10 cellular contexts compared by ENCODE assay signal in the genomic region with DNA sequence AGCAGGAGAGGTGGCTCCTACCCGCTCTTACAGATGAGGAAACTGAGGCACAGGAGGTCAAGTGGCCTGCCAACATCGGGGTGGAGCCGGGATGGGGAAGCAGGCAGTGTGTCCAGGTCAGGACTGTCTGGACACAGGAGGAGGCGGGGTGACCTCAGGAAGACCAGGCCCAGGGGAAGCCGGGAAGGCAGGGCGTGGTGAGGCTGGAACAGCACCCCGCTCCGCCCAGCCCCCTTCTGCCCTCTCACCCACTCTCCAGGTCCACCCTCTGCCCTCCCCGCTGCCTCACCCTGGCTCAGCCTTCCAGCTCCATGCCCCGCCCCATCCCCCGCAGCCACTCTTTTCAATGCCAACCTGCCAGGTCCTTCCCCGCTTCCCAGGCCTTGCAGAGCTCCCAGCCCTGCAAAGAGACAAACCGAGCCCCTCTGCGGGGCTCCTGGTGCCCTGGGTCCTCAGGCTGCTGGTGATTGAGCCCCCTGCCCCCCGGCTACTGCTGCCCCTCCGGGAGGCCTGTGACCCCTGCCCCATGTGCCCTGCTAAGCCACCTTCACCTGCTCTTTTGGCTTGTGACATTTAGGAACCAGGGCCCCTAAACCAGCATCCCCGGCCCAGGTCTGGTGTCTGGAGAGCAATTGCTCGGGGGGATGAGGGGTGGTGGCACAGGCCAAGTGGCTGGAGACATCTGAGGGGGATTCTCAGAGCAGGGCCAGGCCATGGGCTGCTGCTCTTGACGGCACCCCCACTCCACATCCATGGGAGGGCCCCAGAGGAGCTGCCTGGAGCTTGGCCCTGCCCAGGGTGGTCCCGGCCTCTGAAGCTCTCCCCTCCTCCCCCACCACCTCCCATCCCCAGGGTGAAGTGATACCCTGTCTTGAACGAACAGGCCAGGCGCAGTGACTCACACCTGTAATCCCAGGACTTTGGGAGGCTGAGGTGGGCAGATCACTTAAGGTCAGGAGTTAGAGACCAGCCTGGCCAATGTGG. TPM values are rescaled to one million over a fixed set of nuclear protein-coding genes. Genes with fewer than 3 reads are reported as not detected.
DNase-seq lines count a peak whose midpoint lies in the region; ATAC-seq, FAIRE-seq and TF ChIP-seq lines count a peak whose summit lies in the region.
"Not testable (repeated sequence)": the region's sequence is repeated elsewhere in the genome, so short reads cannot be mapped to it uniquely, and the experiment has no call there.
"Had no signal": no experiment of that assay in that cellular context is flagged by ENCODE, and none has a peak within 500 bp of the region (broad histone marks: within the 10 kb centered on the region; RNA-seq: fewer than 3 reads in every experiment).

No MANE protein-coding gene starts in this region.

- intact Hi-C loops in Panc1 (cut with micrococcal nuclease; ENCODE audit: unreplicated experiment); K562 (cut with micrococcal nuclease); left cardiac atrium (cut with DNase I); HepG2 (cut with micrococcal nuclease; ENCODE audit: unreplicated experiment); stomach (cut with DNase I; ENCODE audit: low total_unique reads): not testable (repeated sequence)

- TF ChIP-seq RAD21 in A549 (conservative IDR thresholded peaks at IDR 0.05 in 1 of 2, IDR thresholded peaks at IDR 0.05 in 1 of 2); K562 (CRISPR knock-in tag; conservative IDR thresholded peaks at IDR 0.05 in 1 of 2, IDR thresholded peaks at IDR 0.05 in 1 of 2); HepG2 (CRISPR knock-in tag; IDR thresholded peaks at IDR 0.05): not testable (repeated sequence)

- not testable (repeated sequence) for H4K20me1 ChIP-seq in K562 (replicated peaks; ENCODE audit: control insufficient read depth, insufficient read depth, low read length); HepG2 (ENCODE audit: insufficient read depth, low read length); neural progenitor cell (ENCODE audit: low read depth)

- in situ Hi-C loops in Panc1 (cut with HindIII; ENCODE audit: low pct_unique_long_range_greater_than_20kb, low sequenced_read_pairs); K562 (cut with MboI); HepG2 (cut with HindIII; ENCODE audit: extremely low pct_ligation_motif_present, low pct_unique_long_range_greater_than_20kb): not testable (repeated sequence)

- H3K4me1 ChIP-seq in A549 (peaks cover 43% of the 10 kb centered on the region), stomach (peaks cover 0 to 11% (median 7%) of the 10 kb centered on the region in 4 donors)
- H3K4me1 ChIP-seq in Panc1 (ENCODE audit: control insufficient read depth, insufficient read depth, low read length); K562 (replicated peaks in 1 of 2; ENCODE audit: control insufficient read depth in 2 of 2, insufficient read depth in 2 of 2, low read length in 2 of 2); HepG2 (ENCODE audit: insufficient read depth, low read length); neural progenitor cell: not testable (repeated sequence)

- not testable (repeated sequence) for H3K27ac Mint-ChIP-seq in neural progenitor cell

- H2AFZ ChIP-seq in K562 (ENCODE audit: low read depth, low read length); HepG2 (ENCODE audit: low read length); neural progenitor cell (replicated peaks): not testable (repeated sequence)

- CTCF ChIA-PET in A549 (lab: Yijun Ruan, JAX); Panc1 (lab: Charles Lee); K562 (lab: Yijun Ruan, JAX; ENCODE audit: low intra/inter-chr PET ratio); HepG2 (lab: Yijun Ruan, JAX; ENCODE audit: low intra/inter-chr PET ratio, low total read pairs): not testable (repeated sequence)

- H3K4me3 ChIP-seq in A549 = peak overlapping the region; percentile 25; the same call in 1 of the 3 replicates
- H3K4me3 ChIP-seq in Panc1 (ENCODE audit: low read depth in 2 of 2, low read length in 2 of 2); K562; neural progenitor cell; stomach: not testable (repeated sequence)
- H3K4me3 ChIP-seq in HepG2 (replicated peaks in 1 of 3; ENCODE audit: insufficient read depth in 1 of 3, low read depth in 2 of 3, low read length in 3 of 3) = peak overlapping the region in 2 of 3 experiments; percentile 27 to 33; a peak in 2 of 6 replicates

- H3K4me3 Mint-ChIP-seq in neural progenitor cell = not testable (repeated sequence)

- H3K36me3 ChIP-seq in Panc1 (ENCODE audit: control insufficient read depth, insufficient read depth, low read length); K562 (ENCODE audit: control insufficient read depth, insufficient read depth, low read length); HepG2 (replicated peaks in 1 of 2; ENCODE audit: control insufficient read depth in 1 of 2, insufficient read depth in 2 of 2, low read length in 2 of 2); neural progenitor cell: not testable (repeated sequence)
- H3K36me3 ChIP-seq in stomach = peaks cover 0 to 17% (median 14%) of the 10 kb centered on the region in 4 donors

- not testable (repeated sequence) for TF ChIP-seq POLR2A in A549 (IDR thresholded peaks at IDR 0.05; ENCODE audit: low read length); K562 (conservative IDR thresholded peaks at IDR 0.05); HepG2 (IDR thresholded peaks at IDR 0.05; ENCODE audit: insufficient read depth in 1 of 2, low read depth in 2 of 2, low read length in 2 of 2); stomach (IDR thresholded peaks at IDR 0.05)

- not testable (repeated sequence) for H3K27me3 ChIP-seq in Panc1 (ENCODE audit: control insufficient read depth, insufficient read depth, low read length); K562 (ENCODE audit: control insufficient read depth in 2 of 2, insufficient read depth in 2 of 2, low read length in 2 of 2); HepG2 (ENCODE audit: control insufficient read depth in 1 of 2, insufficient read depth in 2 of 2, low read length in 2 of 2); neural progenitor cell; stomach

- FAIRE-seq in A549 (lab: Jason Lieb, UNC) (peak; percentile 99), HepG2 (lab: Jason Lieb, UNC) (peak; percentile 30)
- not testable (repeated sequence) for FAIRE-seq in K562 (lab: Jason Lieb, UNC)

- H3K9me3 ChIP-seq in A549; Panc1 (ENCODE audit: control insufficient read depth, insufficient read depth, low read depth, low read length); K562 (replicated peaks; ENCODE audit: control insufficient read depth, insufficient read depth, low read depth, low read length); HepG2 (ENCODE audit: low read length); neural progenitor cell (ENCODE audit: low read depth); stomach: not testable (repeated sequence)

- H3K4me1 Mint-ChIP-seq in neural progenitor cell = not testable (repeated sequence)

- H3K36me3 Mint-ChIP-seq in neural progenitor cell = not testable (repeated sequence)

- not testable (repeated sequence) for H3K9me1 ChIP-seq in K562 (ENCODE audit: control insufficient read depth, insufficient read depth, low read length)

- 6% methylated on average over 5 of the region's 22 CpGs for WGBS in A549 (ENCODE audit: missing lambda C conversion rate)
- 67% methylated on average over 7 of the region's 22 CpGs for WGBS in K562 (ENCODE audit: insufficient coverage, low coverage, missing lambda C conversion rate)
- 68% methylated on average over 9 of the region's 22 CpGs for WGBS in HepG2 (ENCODE audit: low lambda C conversion rate)
- 45 to 68% (median 67%) methylated on average over 3 to 13 of the region's 22 CpGs for WGBS in stomach, 5 donors

- ATAC-seq in A549 (peak; percentile 77 to 88), Panc1 (peak; percentile 88), K562 (peak; percentile 41), esophagus mucosa (peak; percentile 85), left cardiac atrium (peak; percentile 56 to 82), HepG2 (peak; percentile 79)

- not testable (repeated sequence) for TF ChIP-seq EP300 in A549 (IDR thresholded peaks at IDR 0.05); K562 (IDR thresholded peaks at IDR 0.05; ENCODE audit: low read length); HepG2 (IDR thresholded peaks at IDR 0.05; ENCODE audit: low read depth in 2 of 2, low read length in 2 of 2); HepG2 (CRISPR knock-in tag; IDR thresholded peaks at IDR 0.05; ENCODE audit: borderline replicate concordance); stomach (IDR thresholded peaks at IDR 0.05)

- POLR2A ChIA-PET in A549 (lab: Yijun Ruan, JAX) = interaction anchor here (0.7 kb wide), 1 partner anchor 353 kb away, joined by 3 read pairs; no protein-coding TSS in a partner anchor
- POLR2A ChIA-PET in Panc1 (lab: Charles Lee); HepG2 (lab: Yijun Ruan, JAX): not testable (repeated sequence)
- POLR2A ChIA-PET in K562 (lab: Yijun Ruan, JAX) = interaction anchor here (1.1 kb wide), 1 partner anchor 497 kb away, joined by 3 read pairs; no protein-coding TSS in a partner anchor

- H3K9me3 Mint-ChIP-seq in neural progenitor cell = not testable (repeated sequence)

- DNase-seq in A549 (ENCODE audit: low read depth in 1 of 2, low spot score in 1 of 2); Panc1 (ENCODE audit: low read depth, low spot score); K562 (ENCODE audit: extremely low read depth in 1 of 4, low spot score in 3 of 4); left cardiac atrium; HepG2 (ENCODE audit: low spot score); stomach: not testable (repeated sequence)
- peak; percentile 1 for DNase-seq in neural progenitor cell (ENCODE audit: low spot score)

- not testable (repeated sequence) for H3K9ac ChIP-seq in K562 (ENCODE audit: insufficient read depth in 1 of 2, low read depth in 2 of 2, low read length in 2 of 2); HepG2 (ENCODE audit: insufficient read depth, low read depth, low read length); neural progenitor cell

- H3K79me2 ChIP-seq in K562 (ENCODE audit: control insufficient read depth, insufficient read depth, low read length); HepG2 (ENCODE audit: insufficient read depth, low read length); neural progenitor cell (ENCODE audit: low read depth): not testable (repeated sequence)

- H3K27ac ChIP-seq in A549 = peak overlapping the region; percentile 97 to 99
- peak overlapping the region; percentile 54; the same call in 1 of the 2 replicates for H3K27ac ChIP-seq in Panc1 (ENCODE audit: low read length)
- not testable (repeated sequence) for H3K27ac ChIP-seq in K562 (ENCODE audit: extremely low read depth, low read depth, low read length); HepG2 (ENCODE audit: extremely low read length, insufficient read depth, low read length); neural progenitor cell
- H3K27ac ChIP-seq in stomach = peak overlapping the region in 4 of 5 donors; percentile 44 to 73 (median 60)

- H3K4me2 ChIP-seq in A549 = peak overlapping the region; percentile 86
- not testable (repeated sequence) for H3K4me2 ChIP-seq in K562 (ENCODE audit: insufficient read depth, low read length); neural progenitor cell
- peak overlapping the region; percentile 45; the same call in 1 of the 2 replicates for H3K4me2 ChIP-seq in HepG2 (ENCODE audit: low read depth, low read length)

- not testable (repeated sequence) for H3K27me3 Mint-ChIP-seq in neural progenitor cell (ENCODE audit: insufficient read depth, low read depth)

- H3F3A ChIP-seq in neural progenitor cell (ENCODE audit: low read depth) = not testable (repeated sequence)

- TF ChIP-seq CTCF in A549 (IDR thresholded peaks at IDR 0.05); Panc1 (IDR thresholded peaks at IDR 0.05); K562 (IDR thresholded peaks at IDR 0.05 in 2 of 3, conservative IDR thresholded peaks at IDR 0.05 in 1 of 3; ENCODE audit: insufficient read depth in 2 of 3, low read depth in 1 of 3, low read length in 3 of 3); HepG2 (CRISPR knock-in tag; IDR thresholded peaks at IDR 0.05); neural progenitor cell (IDR thresholded peaks at IDR 0.05); stomach (IDR thresholded peaks at IDR 0.05): not testable (repeated sequence)

- BruUV-seq in Panc1 (replicated peaks; lab: Mats Ljungman, UMichigan); K562 (replicated peaks; lab: Mats Ljungman, UMichigan); HepG2 (replicated peaks; lab: Mats Ljungman, UMichigan): not testable (repeated sequence)

RNA-seq across cellular contexts. Expression of a gene that starts 25.7 kb away (rescaled TPM):
- polyA plus RNA-seq in A549 (2011; rRNA removed) (not detected in 2 replicates), A549 (2017; fragmentation: RNase III; extraction: RNeasy Plus Mini Kit Qiagen cat#74134 plus additional on column Dnase treatment) (not detected in 3 replicates), K562 (2011; rRNA removed) (not detected in 2 replicates), K562 (2014; fragmentation: Illumina TruSeq; extraction: Trizol) (not detected in 2 replicates), K562 (2014; fragmentation: Nextera tagmentation; extraction: Ambion mirVana) (not detected), K562 (2014; rRNA removed) (not detected in 2 replicates), HepG2 (2011; rRNA removed) (not detected in 2 replicates), stomach (not detected)
- not detected in 2 replicates for polyA plus RNA-seq in A549 (2012; cell fraction: cytosol; rRNA removed)
- not detected in 2 replicates for polyA plus RNA-seq in A549 (2012; cell fraction: nucleus; rRNA removed)
- not detected in 2 replicates for polyA minus RNA-seq in A549 (2011; rRNA and poly(A)+ RNA removed)
- total RNA-seq in Panc1 (2021; ENCODE audit: unreplicated experiment) (not detected), K562 (2014; rRNA removed) (not detected in 2 replicates), K562 (2014; rRNA removed; fragmentation: Illumina TruSeq; extraction: Trizol) (not detected in 2 replicates), K562 (2015; rRNA removed; fragmentation: Illumina TruSeq; extraction: Trizol) (not detected in 2 replicates), K562 (2021) (not detected in 2 replicates), esophagus mucosa (not detected), left cardiac atrium (not detected), HepG2 (2016; rRNA removed; fragmentation: Illumina TruSeq; extraction: Trizol) (not detected in 2 replicates), neural progenitor cell (ENCODE audit: low replicate concordance) (not detected in 2 replicates), stomach (not detected)
- not detected for polyA plus RNA-seq in Panc1 (2012; ENCODE audit: insufficient read length)
- total RNA-seq in K562 (2011; cell fraction: chromatin; rRNA removed; ENCODE audit: low replicate concordance) = not detected in 2 replicates
- total RNA-seq in K562 (2011; cell fraction: nucleolus; rRNA removed) = not detected in 2 replicates
- not detected in 2 replicates for total RNA-seq in K562 (2011; cell fraction: nucleoplasm; rRNA removed)
- not detected in 2 replicates for polyA plus RNA-seq in K562 (2011; cell fraction: cytosol; rRNA removed)
- polyA plus RNA-seq in K562 (2011; cell fraction: nucleus; rRNA removed) = not detected in 2 replicates
- not detected in 2 replicates for polyA plus RNA-seq in K562 (2012)
- not detected in 2 replicates for polyA minus RNA-seq in K562 (2011; rRNA and poly(A)+ RNA removed)
- not detected in 2 replicates for polyA minus RNA-seq in K562 (2011; cell fraction: cytosol; rRNA and poly(A)+ RNA removed)
- polyA minus RNA-seq in K562 (2011; cell fraction: nucleus; rRNA and poly(A)+ RNA removed) = not detected in 2 replicates
- not detected in 2 replicates for total RNA-seq in HepG2 (2016; cell fraction: cytosol; rRNA removed; fragmentation: Illumina TruSeq; extraction: Trizol; ENCODE audit: low read depth)
- not detected in 2 replicates for total RNA-seq in HepG2 (2016; cell fraction: insoluble cytoplasmic fraction; rRNA removed; fragmentation: Illumina TruSeq; extraction: Trizol)
- not detected in 2 replicates for total RNA-seq in HepG2 (2016; cell fraction: membrane; rRNA removed; fragmentation: Illumina TruSeq; extraction: Trizol)
- total RNA-seq in HepG2 (2016; cell fraction: nucleus; rRNA removed; fragmentation: Illumina TruSeq; extraction: Trizol) = not detected in 2 replicates
- not detected in 2 replicates for polyA plus RNA-seq in HepG2 (2011; cell fraction: cytosol; rRNA removed)
- polyA plus RNA-seq in HepG2 (2011; cell fraction: nucleus; rRNA removed) = not detected in 2 replicates
- not detected in 2 replicates for polyA plus RNA-seq in HepG2 (2012)
- not detected in 2 replicates for polyA plus RNA-seq in HepG2 (2016; cell fraction: cytosol; fragmentation: Illumina TruSeq; extraction: Trizol; ENCODE audit: low read depth)
- polyA plus RNA-seq in HepG2 (2016; cell fraction: insoluble cytoplasmic fraction; fragmentation: Illumina TruSeq; extraction: Trizol; ENCODE audit: low read depth) = not detected in 2 replicates
- polyA plus RNA-seq in HepG2 (2016; cell fraction: membrane; fragmentation: Illumina TruSeq; extraction: Trizol; ENCODE audit: low read depth) = not detected in 2 replicates
- polyA plus RNA-seq in HepG2 (2016; cell fraction: nucleus; fragmentation: Illumina TruSeq; extraction: Trizol; ENCODE audit: insufficient read depth, low read depth) = not detected in 2 replicates
- not detected in 2 replicates for polyA minus RNA-seq in HepG2 (2011; rRNA and poly(A)+ RNA removed; ENCODE audit: low replicate concordance)
- polyA minus RNA-seq in HepG2 (2011; cell fraction: cytosol; rRNA and poly(A)+ RNA removed) = not detected in 2 replicates
- not detected in 2 replicates for polyA minus RNA-seq in HepG2 (2011; cell fraction: nucleus; rRNA and poly(A)+ RNA removed)
- total RNA-seq: CD4-positive, alpha-beta T cell; GM23248 had no signal
- polyA plus RNA-seq: GM23248 had no signal

RNA-seq across cellular contexts. Expression of a gene that starts 55.9 kb away (rescaled TPM):
- polyA plus RNA-seq in A549 (2011; rRNA removed) (not detected in 2 replicates), A549 (2017; fragmentation: RNase III; extraction: RNeasy Plus Mini Kit Qiagen cat#74134 plus additional on column Dnase treatment) (not detected in 3 replicates), K562 (2011; rRNA removed) (0.11 and 0.26 TPM in 2 replicates), K562 (2014; fragmentation: Illumina TruSeq; extraction: Trizol) (0.18 TPM in 1 of 2 replicates, not detected in the other), K562 (2014; fragmentation: Nextera tagmentation; extraction: Ambion mirVana) (not detected), K562 (2014; rRNA removed) (0.13 and 0.16 TPM in 2 replicates), HepG2 (2011; rRNA removed) (not detected in 2 replicates), stomach (under 1 TPM in 2 of 3 donors, not detected in 1; 0.23 to 0.31 TPM)
- polyA plus RNA-seq in A549 (2012; cell fraction: cytosol; rRNA removed) = 0.04 TPM in 1 of 2 replicates, not detected in the other
- polyA plus RNA-seq in A549 (2012; cell fraction: nucleus; rRNA removed) = 0.05 and 0.11 TPM in 2 replicates
- polyA minus RNA-seq in A549 (2011; rRNA and poly(A)+ RNA removed) = not detected in 2 replicates
- total RNA-seq in Panc1 (2021; ENCODE audit: unreplicated experiment) (not detected), K562 (2014; rRNA removed) (0.33 TPM in 1 of 2 replicates, not detected in the other), K562 (2014; rRNA removed; fragmentation: Illumina TruSeq; extraction: Trizol) (0.18 and 0.32 TPM in 2 replicates), K562 (2015; rRNA removed; fragmentation: Illumina TruSeq; extraction: Trizol) (0.25 TPM in 1 of 2 replicates, not detected in the other), K562 (2021) (0.44 TPM in 1 of 2 replicates, not detected in the other), esophagus mucosa (not detected), left cardiac atrium (under 1 TPM; 0.50 to 0.94 TPM), HepG2 (2016; rRNA removed; fragmentation: Illumina TruSeq; extraction: Trizol) (0.29 TPM in 1 of 2 replicates, not detected in the other), neural progenitor cell (ENCODE audit: low replicate concordance) (0.19 TPM in 1 of 2 replicates, not detected in the other), stomach (1 to 10 TPM in 1 of 5 donors, under 1 TPM in 1, not detected in 3; 0.55 to 1.8 TPM)
- polyA plus RNA-seq in Panc1 (2012; ENCODE audit: insufficient read length) = 0.23 TPM
- total RNA-seq in K562 (2011; cell fraction: chromatin; rRNA removed; ENCODE audit: low replicate concordance) = 0.56 TPM in 1 of 2 replicates, not detected in the other
- total RNA-seq in K562 (2011; cell fraction: nucleolus; rRNA removed) = 0.33 and 0.39 TPM in 2 replicates
- total RNA-seq in K562 (2011; cell fraction: nucleoplasm; rRNA removed) = not detected in 2 replicates
- polyA plus RNA-seq in K562 (2011; cell fraction: cytosol; rRNA removed) = 0.06 TPM in 1 of 2 replicates, not detected in the other
- polyA plus RNA-seq in K562 (2011; cell fraction: nucleus; rRNA removed) = 0.24 and 1.1 TPM in 2 replicates
- 0.10 and 0.22 TPM in 2 replicates for polyA plus RNA-seq in K562 (2012)
- polyA minus RNA-seq in K562 (2011; rRNA and poly(A)+ RNA removed) = 0.28 TPM in 1 of 2 replicates, not detected in the other
- polyA minus RNA-seq in K562 (2011; cell fraction: cytosol; rRNA and poly(A)+ RNA removed) = not detected in 2 replicates
- polyA minus RNA-seq in K562 (2011; cell fraction: nucleus; rRNA and poly(A)+ RNA removed) = not detected in 2 replicates
- 0.40 and 0.53 TPM in 2 replicates for total RNA-seq in HepG2 (2016; cell fraction: cytosol; rRNA removed; fragmentation: Illumina TruSeq; extraction: Trizol; ENCODE audit: low read depth)
- total RNA-seq in HepG2 (2016; cell fraction: insoluble cytoplasmic fraction; rRNA removed; fragmentation: Illumina TruSeq; extraction: Trizol) = 0.32 TPM in 1 of 2 replicates, not detected in the other
- 0.22 TPM in 1 of 2 replicates, not detected in the other for total RNA-seq in HepG2 (2016; cell fraction: membrane; rRNA removed; fragmentation: Illumina TruSeq; extraction: Trizol)
- total RNA-seq in HepG2 (2016; cell fraction: nucleus; rRNA removed; fragmentation: Illumina TruSeq; extraction: Trizol) = 0.75 TPM in 1 of 2 replicates, not detected in the other
- 0.07 TPM in 1 of 2 replicates, not detected in the other for polyA plus RNA-seq in HepG2 (2011; cell fraction: cytosol; rRNA removed)
- 0.47 TPM in 1 of 2 replicates, not detected in the other for polyA plus RNA-seq in HepG2 (2011; cell fraction: nucleus; rRNA removed)
- not detected in 2 replicates for polyA plus RNA-seq in HepG2 (2012)
- not detected in 2 replicates for polyA plus RNA-seq in HepG2 (2016; cell fraction: cytosol; fragmentation: Illumina TruSeq; extraction: Trizol; ENCODE audit: low read depth)
- not detected in 2 replicates for polyA plus RNA-seq in HepG2 (2016; cell fraction: insoluble cytoplasmic fraction; fragmentation: Illumina TruSeq; extraction: Trizol; ENCODE audit: low read depth)
- 0.16 TPM in 1 of 2 replicates, not detected in the other for polyA plus RNA-seq in HepG2 (2016; cell fraction: membrane; fragmentation: Illumina TruSeq; extraction: Trizol; ENCODE audit: low read depth)
- 1.00 and 1.1 TPM in 2 replicates for polyA plus RNA-seq in HepG2 (2016; cell fraction: nucleus; fragmentation: Illumina TruSeq; extraction: Trizol; ENCODE audit: insufficient read depth, low read depth)
- polyA minus RNA-seq in HepG2 (2011; rRNA and poly(A)+ RNA removed; ENCODE audit: low replicate concordance) = 0.24 TPM in 1 of 2 replicates, not detected in the other
- not detected in 2 replicates for polyA minus RNA-seq in HepG2 (2011; cell fraction: cytosol; rRNA and poly(A)+ RNA removed)
- polyA minus RNA-seq in HepG2 (2011; cell fraction: nucleus; rRNA and poly(A)+ RNA removed) = not detected in 2 replicates
- total RNA-seq: GM23248 had no signal
- polyA plus RNA-seq: GM23248 had no signal
